ENCODE assay signal across 25 cellular contexts in the genomic region with DNA sequence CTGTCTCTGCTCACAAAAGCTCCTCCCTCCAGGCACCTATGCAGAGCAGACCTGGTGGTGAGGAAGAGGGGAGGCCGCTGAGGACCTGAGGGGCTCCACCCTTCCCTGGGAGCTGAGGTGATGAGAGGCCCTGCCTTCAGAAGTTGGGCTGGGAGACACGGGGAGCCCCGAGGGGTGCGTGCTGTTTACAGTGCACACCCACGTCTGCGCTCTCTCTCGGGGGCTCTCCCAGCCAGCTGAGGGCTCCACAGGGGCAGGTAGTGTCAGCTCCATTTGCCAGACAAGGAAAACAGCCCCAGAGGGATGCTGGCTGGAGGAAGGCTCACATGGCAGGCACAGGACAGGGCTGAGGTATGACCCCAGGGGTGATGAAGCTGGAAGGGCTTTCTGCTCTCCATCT.
"Had no signal": no experiment of that assay in that cellular context is flagged by ENCODE, and none has a peak within 500 bp of the region (broad histone marks: within the 10 kb centered on the region; RNA-seq: fewer than 3 reads in every experiment).

No MANE protein-coding gene starts in this region.

- H3K9me3 Mint-ChIP-seq: immature natural killer cell, memory B cell, mesothelial cell of epicardium, natural killer cell, neural crest cell had no signal

- H3K9me3 ChIP-seq: esophagus squamous epithelium, gastroesophageal sphincter, left ventricle myocardium inferior, lower lobe of right lung, pancreas, prostate gland, sigmoid colon, stomach, thoracic aorta, transverse colon had no signal

- H3K4me1 ChIP-seq: esophagus squamous epithelium, gastroesophageal sphincter, left ventricle myocardium inferior, lower lobe of right lung, pancreas, prostate gland, sigmoid colon, stomach, transverse colon had no signal

- H3K36me3 ChIP-seq: esophagus squamous epithelium, gastroesophageal sphincter, left ventricle myocardium inferior, lower lobe of right lung, pancreas, prostate gland, sigmoid colon, stomach, thoracic aorta, transverse colon had no signal

- H3K27me3 Mint-ChIP-seq: memory B cell had no signal

- H3K36me3 Mint-ChIP-seq: immature natural killer cell, memory B cell, mesothelial cell of epicardium, natural killer cell had no signal

- ATAC-seq: gastroesophageal sphincter, lower lobe of right lung, natural killer cell, pancreas had no signal

- DNase-seq: cortex of kidney; effector memory CD4-positive, alpha-beta T cell; esophagus squamous epithelium; foreskin fibroblast; immature natural killer cell; left ventricle myocardium inferior; lower lobe of right lung; natural killer cell; occipital lobe; pancreas; sigmoid colon; stimulated activated CD4-positive, alpha-beta T cell treated with anti-CD3 and anti-CD28 coated beads, Interleukin-2, amount 100 ng/mL, for 24 hours; stimulated activated CD4-positive, alpha-beta T cell treated with anti-CD3 and anti-CD28 coated beads, Interleukin-4, amount 100 ng/mL, for 4 hours; stimulated activated naive CD4-positive, alpha-beta T cell; stomach; substantia nigra; transverse colon had no signal

- H3K27ac ChIP-seq: epithelial cell of prostate, esophagus squamous epithelium, gastroesophageal sphincter, left ventricle myocardium inferior, lower lobe of right lung, pancreas, prostate gland, sigmoid colon, skin epidermis, stomach, thoracic aorta, transverse colon had no signal

- H3K4me1 Mint-ChIP-seq: mesothelial cell of epicardium, neural crest cell had no signal

- H3K27me3 ChIP-seq: pancreas, sigmoid colon, stomach, transverse colon had no signal

- H3K27ac Mint-ChIP-seq: immature natural killer cell, memory B cell, mesothelial cell of epicardium, natural killer cell had no signal

- H3K4me3 Mint-ChIP-seq: memory B cell, mesothelial cell of epicardium, natural killer cell, neural crest cell had no signal

- H3K4me3 ChIP-seq: esophagus squamous epithelium, gastroesophageal sphincter, left ventricle myocardium inferior, lower lobe of right lung, pancreas, prostate gland, sigmoid colon, skin epidermis, stomach, thoracic aorta, transverse colon had no signal
